Comparison of ENCODE assay signal across 14 cellular contexts in genomic region chr4:82866706-82867385, GRCh38. TPM values are rescaled to one million over a fixed set of nuclear protein-coding genes. Genes with fewer than 3 reads are reported as not detected.
DNase-seq lines count a peak whose midpoint lies in the region; ATAC-seq, FAIRE-seq and TF ChIP-seq lines count a peak whose summit lies in the region.
"Had no signal": no experiment of that assay in that cellular context is flagged by ENCODE, and none has a peak within 500 bp of the region (broad histone marks: within the 10 kb centered on the region; RNA-seq: fewer than 3 reads in every experiment).

No MANE protein-coding gene starts in this region.

- peak overlapping the region; percentile 52; the same call in 1 of the 2 replicates for H3K4me2 ChIP-seq in HCT116 (ENCODE audit: low read length)
- H3K4me2 ChIP-seq in astrocyte (ENCODE audit: low read length), result peak overlapping the region; percentile 32

- no peak for TF ChIP-seq POLR2A in HCT116 (IDR thresholded peaks at IDR 0.05; ENCODE audit: borderline replicate concordance, extremely low read depth, insufficient read depth, insufficient read length)
- no peak for TF ChIP-seq POLR2A in adrenal gland (IDR thresholded peaks at IDR 0.05)

- DNase-seq in T-helper 2 cell treated with Interferon-gamma antibody and Interleukin-4, amounts not matched to agents 5 μg/mL and 100 μg/mL, for 36 hours (ENCODE audit: low spot score), result no peak
- no peak for DNase-seq in T-helper 2 cell
- no peak for DNase-seq in HCT116 (ENCODE audit: low read depth, low spot score)
- DNase-seq in astrocyte (ENCODE audit: low read depth), result no peak
- DNase-seq in naive B cell, result no peak
- no peak for DNase-seq in GM19240 (ENCODE audit: insufficient read length, low spot score)
- no peak for DNase-seq in mucosa of gallbladder (ENCODE audit: low spot score)
- DNase-seq in adrenal gland, result no peak
- DNase-seq: 8988T, cortex of kidney, NCI-H187, NCI-H69 had no signal

- peaks cover 75% of the 10 kb centered on the region for H3K36me3 Mint-ChIP-seq in T-helper 2 cell treated with Interferon-gamma antibody and Interleukin-4, amounts not matched to agents 5 μg/mL and 100 μg/mL, for 36 hours (ENCODE audit: low read depth)
- peaks cover 22% of the 10 kb centered on the region for H3K36me3 Mint-ChIP-seq in astrocyte (ENCODE audit: low read depth, unreplicated experiment)
- H3K36me3 Mint-ChIP-seq in naive B cell, result peaks cover 19 to 24% of the 10 kb centered on the region in 2 donors

- peak overlapping the region; percentile 21 for H3K4me3 Mint-ChIP-seq in T-helper 2 cell treated with Interferon-gamma antibody and Interleukin-4, amounts not matched to agents 5 μg/mL and 100 μg/mL, for 36 hours
- H3K4me3 Mint-ChIP-seq in astrocyte (ENCODE audit: unreplicated experiment), result peak overlapping the region; percentile 21
- H3K4me3 Mint-ChIP-seq in naive B cell, result no peak overlapping the region

- peaks cover 8% of the 10 kb centered on the region for H3K79me2 ChIP-seq in HCT116 (ENCODE audit: insufficient read depth, low read length)
- peaks cover 78% of the 10 kb centered on the region for H3K79me2 ChIP-seq in astrocyte (ENCODE audit: insufficient read depth, low read length)

- H3K36me3 ChIP-seq in HCT116 (ENCODE audit: control insufficient read depth in 1 of 2, insufficient read depth in 2 of 2, low read length in 2 of 2) (peaks cover 48 to 54% of the 10 kb centered on the region in 2 experiments), astrocyte (ENCODE audit: insufficient read depth, low read length) (peaks cover 74% of the 10 kb centered on the region), adrenal gland (replicated peaks in 1 of 2) (peaks cover 0 to 81% of the 10 kb centered on the region in 2 donors)

- H2AFZ ChIP-seq in HCT116 (ENCODE audit: low read depth, low read length, poor library complexity, severe bottlenecking), result no peak overlapping the region
- no peak overlapping the region for H2AFZ ChIP-seq in astrocyte (ENCODE audit: low read depth, low read length)

- H3K27me3 Mint-ChIP-seq in T-helper 2 cell treated with Interferon-gamma antibody and Interleukin-4, amounts not matched to agents 5 μg/mL and 100 μg/mL, for 36 hours (ENCODE audit: low read depth), result no peaks in the 10 kb centered on the region
- no peaks in the 10 kb centered on the region for H3K27me3 Mint-ChIP-seq in astrocyte (ENCODE audit: low read depth, unreplicated experiment)
- H3K27me3 Mint-ChIP-seq in naive B cell, result no peaks in the 10 kb centered on the region

- H3K4me3 ChIP-seq in HCT116 (replicated peaks in 1 of 2; ENCODE audit: low read depth in 1 of 2, low read length in 2 of 2), result no peak overlapping the region
- no peak overlapping the region for H3K4me3 ChIP-seq in astrocyte (ENCODE audit: insufficient read depth, low read depth, low read length)
- no peak overlapping the region for H3K4me3 ChIP-seq in adrenal gland
- H3K4me3 ChIP-seq: HAP-1 had no signal

- RAD21 ChIA-PET in HCT116 (lab: Charles Lee; ENCODE audit: low non-redundant PET in 1 of 2, low total read pairs in 2 of 2, uncharacterized antibody in 2 of 2, unreplicated experiment in 2 of 2), result no interaction called here

- H3K4me1 ChIP-seq in HCT116 (ENCODE audit: control insufficient read depth in 1 of 2, insufficient read depth in 2 of 2, low read length in 2 of 2), result peaks cover 5 to 16% of the 10 kb centered on the region in 2 experiments
- H3K4me1 ChIP-seq in astrocyte (ENCODE audit: insufficient read depth, low read length), result peaks cover 20% of the 10 kb centered on the region
- H3K4me1 ChIP-seq in adrenal gland (replicated peaks in 1 of 2), result peaks cover 0 to 16% of the 10 kb centered on the region in 2 donors
- H3K4me1 ChIP-seq: HAP-1 had no signal

- 90 to 94% (median 92%) methylated on average over 8 of the region's 8 CpGs for WGBS in adrenal gland, 4 donors

- H3K27ac ChIP-seq in HCT116 (ENCODE audit: low read depth, low read length) (no peak overlapping the region), astrocyte (ENCODE audit: low read depth, low read length) (peak overlapping the region; percentile 45), adrenal gland (peak overlapping the region in 1 of 5 donors; percentile 77)

- CTCF ChIA-PET in HCT116 (lab: Charles Lee), result no interaction called here

- peak overlapping the region; percentile 55 for H3K27ac Mint-ChIP-seq in T-helper 2 cell treated with Interferon-gamma antibody and Interleukin-4, amounts not matched to agents 5 μg/mL and 100 μg/mL, for 36 hours
- H3K27ac Mint-ChIP-seq in astrocyte (ENCODE audit: unreplicated experiment) (no peak overlapping the region), naive B cell (peak overlapping the region in 4 of 6 donors; percentile 2 to 73 (median 55))

- no peaks in the 10 kb centered on the region for H3K9me3 ChIP-seq in HCT116 (ENCODE audit: control insufficient read depth in 1 of 2, insufficient read depth in 1 of 2, low read depth in 1 of 2, low read length in 2 of 2)
- no peaks in the 10 kb centered on the region for H3K9me3 ChIP-seq in astrocyte (ENCODE audit: insufficient read depth, low read depth, low read length)
- H3K9me3 ChIP-seq in adrenal gland (replicated peaks in 1 of 3), result no peaks in the 10 kb centered on the region
- H3K9me3 ChIP-seq: HAP-1 had no signal

- no TSS peak for BruUV-seq in HCT116 (replicated peaks; lab: Mats Ljungman, UMichigan)

- H4K20me1 ChIP-seq in HCT116 (ENCODE audit: insufficient read depth) (no peaks in the 10 kb centered on the region), astrocyte (ENCODE audit: insufficient read depth, low read length) (peaks cover 75% of the 10 kb centered on the region)

- no peak overlapping the region for H3K9ac ChIP-seq in HCT116 (ENCODE audit: low read length)
- no peak overlapping the region for H3K9ac ChIP-seq in astrocyte (ENCODE audit: low read length)

- POLR2A ChIA-PET in HCT116 (lab: Charles Lee), result no interaction called here

- TF ChIP-seq RAD21 in HCT116 (IDR thresholded peaks at IDR 0.05; ENCODE audit: low read depth), result no peak

- H3K9me3 Mint-ChIP-seq in T-helper 2 cell treated with Interferon-gamma antibody and Interleukin-4, amounts not matched to agents 5 μg/mL and 100 μg/mL, for 36 hours, result no peaks in the 10 kb centered on the region
- H3K9me3 Mint-ChIP-seq in astrocyte (ENCODE audit: unreplicated experiment) (no peaks in the 10 kb centered on the region), naive B cell (no peaks in the 10 kb centered on the region)

- ATAC-seq in HCT116 (no peak), naive B cell (ENCODE audit: low read depth in 2 of 2) (no peak)

- intact Hi-C loops in HCT116 (cut with micrococcal nuclease), result no loop called here
- intact Hi-C loops in adrenal gland (cut with DNase I), result no loop called here

- peaks cover 33% of the 10 kb centered on the region for H3K4me1 Mint-ChIP-seq in T-helper 2 cell treated with Interferon-gamma antibody and Interleukin-4, amounts not matched to agents 5 μg/mL and 100 μg/mL, for 36 hours (ENCODE audit: low read depth)
- H3K4me1 Mint-ChIP-seq in astrocyte (ENCODE audit: low read depth, unreplicated experiment) (peaks cover 16% of the 10 kb centered on the region), naive B cell (peaks cover 0 to 4% (median 0%) of the 10 kb centered on the region in 3 donors)

- TF ChIP-seq CTCF in HCT116 (IDR thresholded peaks at IDR 0.05 in 2 of 3, conservative IDR thresholded peaks at IDR 0.05 in 1 of 3; ENCODE audit: borderline replicate concordance in 1 of 3, insufficient read depth in 1 of 3, low read depth in 2 of 3, low read length in 2 of 3) (no peak), astrocyte (IDR thresholded peaks at IDR 0.05; ENCODE audit: insufficient read depth, low read depth, low read length) (no peak), adrenal gland (IDR thresholded peaks at IDR 0.05) (no peak)

- peak; percentile 5 for FAIRE-seq in astrocyte (lab: Jason Lieb, UNC)
- FAIRE-seq: TTC549 had no signal

- no peaks in the 10 kb centered on the region for H3K9me2 ChIP-seq in HCT116 (ENCODE audit: insufficient read depth)

- H3K27me3 ChIP-seq in HCT116 (ENCODE audit: insufficient read depth, low read length) (no peaks in the 10 kb centered on the region), astrocyte (ENCODE audit: insufficient read depth, low read length) (no peaks in the 10 kb centered on the region), adrenal gland (no peaks in the 10 kb centered on the region)

TF ChIP-seq in HCT116, 20 proteins besides CTCF, POLR2A, EP300 and RAD21 (continues in another document):
- TF ChIP-seq JUND (IDR thresholded peaks at IDR 0.05) (no peak), MAX (IDR thresholded peaks at IDR 0.05) (no peak), FOSL1 (IDR thresholded peaks at IDR 0.05; ENCODE audit: low read depth) (no peak), EZH2phosphoT487 (IDR thresholded peaks at IDR 0.05; ENCODE audit: borderline replicate concordance) (no peak), SIN3A (IDR thresholded peaks at IDR 0.05; ENCODE audit: low read depth) (no peak), CBX3 (IDR thresholded peaks at IDR 0.05; ENCODE audit: low read depth) (no peak)

RNA-seq across cellular contexts. Expression of gene SEC31A, which starts 24.1 kb away (rescaled TPM):
- total RNA-seq in HCT116 (2021; ENCODE audit: unreplicated experiment) (78.5 TPM), astrocyte (471 and 483 TPM in 2 replicates), mucosa of gallbladder (227 TPM), adrenal gland (100 to 1,000 TPM; 137 to 276 (median 205) TPM)
- 45.3 and 49.0 TPM in 2 replicates for polyA plus RNA-seq in HCT116 (2012)
- polyA plus RNA-seq in naive B cell (ENCODE audit: low read depth in 6 of 6) (100 to 1,000 TPM; 131 to 183 (median 139) TPM), adrenal gland (100 to 1,000 TPM; 182 to 355 (median 220) TPM)

RNA-seq across cellular contexts. Expression of gene THAP9, which starts 33.7 kb away (rescaled TPM):
- total RNA-seq in HCT116 (2021; ENCODE audit: unreplicated experiment) (6.4 TPM), astrocyte (2.8 and 3.3 TPM in 2 replicates), mucosa of gallbladder (2.8 TPM), adrenal gland (1 to 10 TPM; 2.2 to 5.9 (median 3.4) TPM)
- polyA plus RNA-seq in HCT116 (2012), result 1.5 and 2.9 TPM in 2 replicates
- polyA plus RNA-seq in naive B cell (ENCODE audit: low read depth in 6 of 6) (1 to 10 TPM in 5 of 6 donors, under 1 TPM in 1; 0.52 to 6.3 (median 3.1) TPM), adrenal gland (1 to 10 TPM; 2.8 to 5.0 (median 4.7) TPM)

Comparison
In these comparisons a context has a peak if more than half of its experiments do, and no peak if none do; other contexts are left out.
1. H3K4me3 Mint-ChIP-seq: peak in T-helper 2 cell treated with Interferon-gamma antibody and Interleukin-4, amounts not matched to agents 5 μg/mL and 100 μg/mL, for 36 hours (single experiment) and astrocyte (single experiment); none in naive B cell (0 of 8).